ENCODE assay signal across 8 cellular contexts in genomic region chr7:102404005-102404861, GRCh38. TPM values are rescaled to one million over a fixed set of nuclear protein-coding genes. Genes with fewer than 3 reads are reported as not detected.
DNase-seq lines count a peak whose midpoint lies in the region; ATAC-seq and TF ChIP-seq lines count a peak whose summit lies in the region.

No MANE protein-coding gene starts in this region.

- intact Hi-C loops in naive thymus-derived CD4-positive, alpha-beta T cell (cut with micrococcal nuclease): loop anchor here (1.0 kb wide), 6 partner anchors 8 to 61 kb away; partner anchors contain the start of genes ORAI2 (in 1 of the 2) and PRKRIP1 (in 1 of the 2)

- POLR2A ChIA-PET in naive thymus-derived CD4-positive, alpha-beta T cell (lab: Charles Lee): interaction anchor here (0.6 to 25.3 kb wide), 9 partner anchors 8 to 1961 kb away, joined by 3 to 510 read pairs (median 5); partner anchors contain the start of genes ORAI2 and PRKRIP1

- H3K36me3 Mint-ChIP-seq in endodermal cell (ENCODE audit: low read depth): peaks cover 80% of the 10 kb centered on the region
- peaks cover 9 to 51% (median 26%) of the 10 kb centered on the region in 5 donors for H3K36me3 Mint-ChIP-seq in naive thymus-derived CD4-positive, alpha-beta T cell

- H3K4me1 ChIP-seq in endodermal cell (ENCODE audit: control insufficient read depth, insufficient read depth, low read length): no peaks in the 10 kb centered on the region
- no peaks in the 10 kb centered on the region for H3K4me1 ChIP-seq in naive thymus-derived CD4-positive, alpha-beta T cell (ENCODE audit: control insufficient read depth in 2 of 2, insufficient read depth in 2 of 2, low read length in 2 of 2)

- peaks cover 7% of the 10 kb centered on the region for H3K9me3 Mint-ChIP-seq in endodermal cell
- peaks cover 0 to 2% (median 0%) of the 10 kb centered on the region in 11 donors for H3K9me3 Mint-ChIP-seq in naive thymus-derived CD4-positive, alpha-beta T cell

- no peak overlapping the region for H3K9ac ChIP-seq in endodermal cell (ENCODE audit: extremely low read depth, low read length, poor library complexity, severe bottlenecking)

- no peak overlapping the region for H3K4me3 Mint-ChIP-seq in endodermal cell
- H3K4me3 Mint-ChIP-seq in naive thymus-derived CD4-positive, alpha-beta T cell: no peak overlapping the region

- H3K27me3 ChIP-seq in WERI-Rb-1 (ENCODE audit: insufficient read depth, low read depth, severe bottlenecking) (no peaks in the 10 kb centered on the region), endodermal cell (ENCODE audit: control insufficient read depth, insufficient read depth, low read length, poor library complexity, severe bottlenecking) (no peaks in the 10 kb centered on the region)
- no peaks in the 10 kb centered on the region for H3K27me3 ChIP-seq in naive thymus-derived CD4-positive, alpha-beta T cell (ENCODE audit: control insufficient read depth in 2 of 2, insufficient read depth in 2 of 2, low read length in 2 of 2)

- H3K9me3 ChIP-seq in WERI-Rb-1 (ENCODE audit: severe bottlenecking) (no peaks in the 10 kb centered on the region), endodermal cell (ENCODE audit: control insufficient read depth, low read length) (peaks cover 9% of the 10 kb centered on the region)
- H3K9me3 ChIP-seq in naive thymus-derived CD4-positive, alpha-beta T cell (ENCODE audit: control insufficient read depth in 2 of 3, low read length in 3 of 3): no peaks in the 10 kb centered on the region

- H3K27ac ChIP-seq in WERI-Rb-1 (peak overlapping the region; percentile 44), endodermal cell (ENCODE audit: low read depth, low read length) (no peak overlapping the region)
- no peak overlapping the region for H3K27ac ChIP-seq in naive thymus-derived CD4-positive, alpha-beta T cell (ENCODE audit: low read depth, low read length)

- TF ChIP-seq CTCF in WERI-Rb-1 (IDR thresholded peaks at IDR 0.05; ENCODE audit: low read depth, low read length) (peak; percentile 87), endodermal cell (conservative IDR thresholded peaks at IDR 0.05) (peak; percentile 80)

- H3K36me3 ChIP-seq in WERI-Rb-1 (peaks cover 89% of the 10 kb centered on the region), endodermal cell (ENCODE audit: control insufficient read depth, insufficient read depth, low read length) (peaks cover 94% of the 10 kb centered on the region)
- peaks cover 3 to 90% (median 19%) of the 10 kb centered on the region in 3 experiments for H3K36me3 ChIP-seq in naive thymus-derived CD4-positive, alpha-beta T cell (ENCODE audit: control insufficient read depth in 2 of 3, insufficient read depth in 3 of 3, low read length in 3 of 3)

- CTCF ChIA-PET in naive thymus-derived CD4-positive, alpha-beta T cell (lab: Charles Lee): interaction anchor here (0.7 to 4.4 kb wide), 13 partner anchors 10 to 471 kb away, joined by 3 to 28 read pairs (median 4); no protein-coding TSS in a partner anchor

- DNase-seq in CMK (ENCODE audit: low read depth) (peak; percentile 58), NCI-H2171 treated with DMSO at 0.1 percent for 48 hours (lab: John Stamatoyannopoulos, UW) (peak; percentile 58), WERI-Rb-1 (peak; percentile 58), endodermal cell (peak; percentile 83), NCI-H187 treated with DMSO at 0.1 percent for 48 hours (lab: John Stamatoyannopoulos, UW) (no peak)
- peak in 7 of 9 donors; percentile 48 to 71 (median 62) for DNase-seq in naive thymus-derived CD4-positive, alpha-beta T cell

- no peaks in the 10 kb centered on the region for H3K4me1 Mint-ChIP-seq in endodermal cell
- H3K4me1 Mint-ChIP-seq in naive thymus-derived CD4-positive, alpha-beta T cell: peaks cover 0 to 14% (median 8%) of the 10 kb centered on the region in 7 donors

- peak overlapping the region; percentile 35 for H3K27ac Mint-ChIP-seq in endodermal cell
- peak overlapping the region in 5 of 9 donors; percentile 8 to 38 (median 25) for H3K27ac Mint-ChIP-seq in naive thymus-derived CD4-positive, alpha-beta T cell

- no peak overlapping the region for H3K4me3 ChIP-seq in WERI-Rb-1 (ENCODE audit: low read depth, low read length)
- H3K4me3 ChIP-seq in endodermal cell (ENCODE audit: low read length): no peak overlapping the region
- no peak overlapping the region for H3K4me3 ChIP-seq in naive thymus-derived CD4-positive, alpha-beta T cell (ENCODE audit: low read length)

- 83 to 85% methylated on average over 13 to 15 of the region's 15 CpGs for WGBS in endodermal cell (ENCODE audit: insufficient coverage in 1 of 2, insufficient read length in 1 of 2), 2 experiments

- no peaks in the 10 kb centered on the region for H3K27me3 Mint-ChIP-seq in endodermal cell (ENCODE audit: insufficient read depth)
- no peaks in the 10 kb centered on the region for H3K27me3 Mint-ChIP-seq in naive thymus-derived CD4-positive, alpha-beta T cell

- ATAC-seq in GM19023 (IDR thresholded peaks at IDR 0.05; ENCODE audit: unreplicated experiment): peak; percentile 85
- peak; percentile 74 for ATAC-seq in HG03095 (IDR thresholded peaks at IDR 0.05; ENCODE audit: unreplicated experiment)
- ATAC-seq in naive thymus-derived CD4-positive, alpha-beta T cell: peak; percentile 100

RNA-seq across cellular contexts. Expression of gene PRKRIP1, which starts 8.1 kb away (rescaled TPM):
- total RNA-seq in endodermal cell: 10 to 100 TPM; 30.3 to 35.0 TPM
- 34.9 TPM for polyA plus RNA-seq in endodermal cell (2013, experiment 1 of 2)
- polyA plus RNA-seq in endodermal cell (2013, experiment 2 of 2): 29.8 TPM
- total RNA-seq in naive thymus-derived CD4-positive, alpha-beta T cell: 10 to 100 TPM; 36.4 to 58.4 (median 47.0) TPM
- polyA plus RNA-seq in naive thymus-derived CD4-positive, alpha-beta T cell: 10 to 100 TPM; 15.7 to 33.2 TPM

RNA-seq across cellular contexts. Expression of gene ORAI2, which starts 29.1 kb away (rescaled TPM):
- 10 to 100 TPM; 24.3 to 26.1 TPM for total RNA-seq in endodermal cell
- 27.6 TPM for polyA plus RNA-seq in endodermal cell (2013, experiment 1 of 2)
- polyA plus RNA-seq in endodermal cell (2013, experiment 2 of 2): 28.1 TPM
- total RNA-seq in naive thymus-derived CD4-positive, alpha-beta T cell: 10 to 100 TPM; 19.9 to 72.6 (median 26.2) TPM
- 10 to 100 TPM; 29.5 to 33.5 TPM for polyA plus RNA-seq in naive thymus-derived CD4-positive, alpha-beta T cell

RNA-seq across cellular contexts. Expression of gene SPDYE6, which starts 48.0 kb away (rescaled TPM):
- not detected for total RNA-seq in endodermal cell
- polyA plus RNA-seq in endodermal cell (2013, experiment 1 of 2): not detected
- polyA plus RNA-seq in endodermal cell (2013, experiment 2 of 2): not detected
- under 1 TPM in 1 of 5 experiments, not detected in 4; 0.51 TPM for total RNA-seq in naive thymus-derived CD4-positive, alpha-beta T cell
- polyA plus RNA-seq in naive thymus-derived CD4-positive, alpha-beta T cell: under 1 TPM; 0.14 to 0.25 TPM
